Comparison of ENCODE assay signal across 28 cellular contexts in the genomic region with DNA sequence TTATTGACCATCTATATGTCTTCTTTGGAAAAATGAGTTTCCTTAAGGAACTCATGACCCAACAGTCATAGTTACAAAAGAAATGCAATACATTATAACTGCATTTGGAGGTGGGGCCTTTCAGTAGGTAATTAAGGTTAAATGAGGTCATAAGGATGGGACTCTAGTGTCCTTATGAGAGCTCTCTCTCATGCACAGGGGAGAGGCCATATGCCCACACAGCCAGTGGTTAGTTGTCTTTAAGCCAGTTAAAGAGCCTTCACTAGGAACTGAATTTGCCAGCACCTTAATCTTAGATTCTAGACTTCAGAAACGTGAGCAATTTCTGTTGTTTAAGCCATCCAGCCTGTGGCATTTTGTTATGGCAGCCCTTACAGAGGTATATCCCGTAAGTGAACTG.
"Had no signal": no experiment of that assay in that cellular context is flagged by ENCODE, and none has a peak within 500 bp of the region (broad histone marks: within the 10 kb centered on the region; RNA-seq: fewer than 3 reads in every experiment).

No MANE protein-coding gene starts in this region.

- ATAC-seq: activated CD4-positive, alpha-beta T cell treated with anti-CD3 and anti-CD28 coated beads for 36 hours; activated CD8-positive, alpha-beta memory T cell treated with anti-CD3 and anti-CD28 coated beads, Interleukin-2, amount 10 ng/mL, durations not matched to agents 7 days and 5 days; activated CD8-positive, alpha-beta T cell treated with anti-CD3 and anti-CD28 coated beads, Interleukin-2, amount 10 ng/mL, durations not matched to agents 7 days and 5 days; activated naive CD8-positive, alpha-beta T cell treated with anti-CD3 and anti-CD28 coated beads, Interleukin-2, amount 50 U/mL, for 24 hours; body of pancreas; effector memory CD8-positive, alpha-beta T cell; foreskin keratinocyte; gastrocnemius medialis; heart left ventricle had no signal

- DNase-seq: activated CD4-positive, alpha-beta memory T cell treated with anti-CD3 and anti-CD28 coated beads for 36 hours; activated CD4-positive, alpha-beta T cell treated with anti-CD3 and anti-CD28 coated beads for 36 hours; activated CD4-positive, alpha-beta T cell treated with anti-CD3 and anti-CD28 coated beads, Interleukin-2, amount 10 ng/mL, durations not matched to agents 24 days and 14 days; activated CD4-positive, CD25-positive, alpha-beta regulatory T cell; activated CD4-positive, CD25-positive, alpha-beta regulatory T cell treated with anti-CD3 and anti-CD28 coated beads, Interleukin-2, amount 50 U/mL, for 72 hours; activated CD8-positive, alpha-beta memory T cell treated with anti-CD3 and anti-CD28 coated beads, Interleukin-2, amount 10 ng/mL, durations not matched to agents 7 days and 5 days; activated CD8-positive, alpha-beta memory T cell treated with anti-CD3 and anti-CD28 coated beads, Interleukin-2, amount 50 U/mL, for 4 hours; activated CD8-positive, alpha-beta T cell treated with anti-CD3 and anti-CD28 coated beads, Interleukin-2, amount 10 ng/mL, durations not matched to agents 7 days and 5 days; activated effector memory CD4-positive, alpha-beta T cell treated with anti-CD3 and anti-CD28 coated beads, Interleukin-2, amount 50 U/mL, for 16 hours; activated naive CD4-positive, alpha-beta T cell treated with anti-CD3 and anti-CD28 coated beads for 36 hours; activated naive CD8-positive, alpha-beta T cell treated with anti-CD3 and anti-CD28 coated beads for 36 hours; activated naive CD8-positive, alpha-beta T cell treated with anti-CD3 and anti-CD28 coated beads, Interleukin-2, amount 50 U/mL, for 24 hours; activated T-cell treated with anti-CD3 and anti-CD28 coated beads, Interleukin-2, amount 50 U/mL, for 1 hour; activated T-cell treated with anti-CD3 and anti-CD28 coated beads, Interleukin-2, amount 50 U/mL, for 48 hours; adrenal gland; amygdala; aorta; body of pancreas; cerebellar nuclear complex; effector CD4-positive, alpha-beta T cell; effector memory CD8-positive, alpha-beta T cell; erythroblast; foreskin keratinocyte; gastrocnemius medialis; glutamatergic neuron; heart left ventricle; hypothalamus; T1000 had no signal
